In the genomic region with DNA sequence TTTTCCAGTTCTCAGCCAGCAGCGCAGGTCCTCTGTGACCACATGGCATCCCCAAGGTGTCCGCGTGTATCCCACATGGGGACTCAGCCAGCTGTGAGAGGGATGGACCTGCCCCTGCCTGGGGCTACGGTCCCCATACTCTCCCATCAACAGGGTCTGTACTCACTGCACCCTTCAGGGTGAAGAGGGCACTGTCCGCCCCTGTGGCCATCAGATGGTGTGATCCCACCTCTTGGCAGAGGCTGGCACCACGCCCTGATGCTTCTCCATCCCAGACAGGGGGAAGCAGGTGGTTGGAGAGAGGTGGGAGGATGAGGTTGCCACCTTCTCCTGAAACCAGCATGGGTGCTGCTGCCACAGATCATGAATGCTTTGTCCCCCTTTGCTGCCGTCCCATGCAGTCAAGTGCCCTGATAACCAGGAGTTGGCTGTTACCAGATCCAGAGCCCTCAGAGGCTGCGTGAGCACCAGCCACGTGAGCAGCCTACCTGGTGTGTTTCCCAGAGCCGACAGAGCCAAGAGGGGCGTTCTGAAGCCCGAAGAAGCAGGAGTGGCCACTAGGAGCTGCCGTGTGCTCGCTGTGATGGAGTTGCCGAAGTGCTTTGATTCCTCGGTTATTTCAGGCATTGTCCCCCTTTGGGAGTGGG, we compare ENCODE assay signal across 20 cellular contexts.
DNase-seq lines count a peak whose midpoint lies in the region; ATAC-seq and TF ChIP-seq lines count a peak whose summit lies in the region.
"Had no signal": no experiment of that assay in that cellular context is flagged by ENCODE, and none has a peak within 500 bp of the region (broad histone marks: within the 10 kb centered on the region; RNA-seq: fewer than 3 reads in every experiment).

No MANE protein-coding gene starts in this region.

- no peaks in the 10 kb centered on the region for H3K9me3 Mint-ChIP-seq in activated CD4-positive, alpha-beta memory T cell treated with anti-CD3 and anti-CD28 coated beads, Interleukin-2, amount 10 ng/mL, durations not matched to agents 7 days and 5 days
- no peaks in the 10 kb centered on the region for H3K9me3 Mint-ChIP-seq in activated CD4-positive, alpha-beta memory T cell treated with anti-CD3 and anti-CD28 coated beads for 36 hours
- no peaks in the 10 kb centered on the region for H3K9me3 Mint-ChIP-seq in activated CD8-positive, alpha-beta T cell treated with anti-CD3 and anti-CD28 coated beads for 36 hours
- H3K9me3 Mint-ChIP-seq: activated naive CD4-positive, alpha-beta T cell treated with anti-CD3 and anti-CD28 coated beads for 36 hours; natural killer cell treated with Interleukin-12 subunit alpha and Interleukin-12 subunit beta and Interleukin-15 and Interleukin-18, amount 100 ng/mL, for 72 hours had no signal

- H3K4me1 Mint-ChIP-seq in activated CD4-positive, alpha-beta memory T cell treated with anti-CD3 and anti-CD28 coated beads, Interleukin-2, amount 10 ng/mL, durations not matched to agents 7 days and 5 days, result peaks cover 19% of the 10 kb centered on the region
- peaks cover 10% of the 10 kb centered on the region for H3K4me1 Mint-ChIP-seq in activated CD4-positive, alpha-beta memory T cell treated with anti-CD3 and anti-CD28 coated beads for 36 hours (ENCODE audit: low read depth)
- peaks cover 9% of the 10 kb centered on the region for H3K4me1 Mint-ChIP-seq in activated CD8-positive, alpha-beta T cell treated with anti-CD3 and anti-CD28 coated beads for 36 hours (ENCODE audit: low read depth)

- H3K36me3 ChIP-seq in left ventricle myocardium inferior, result no peaks in the 10 kb centered on the region
- H3K36me3 ChIP-seq in BE2C, result no peaks in the 10 kb centered on the region
- H3K36me3 ChIP-seq: MG63, thyroid gland had no signal

- H3K27ac ChIP-seq in VCaP, result no peak overlapping the region
- H3K27ac ChIP-seq in left ventricle myocardium inferior (replicated peaks), result no peak overlapping the region
- H3K27ac ChIP-seq: PC-9, psoas muscle, thyroid gland had no signal

- no peaks in the 10 kb centered on the region for H3K36me3 Mint-ChIP-seq in activated CD4-positive, alpha-beta memory T cell treated with anti-CD3 and anti-CD28 coated beads, Interleukin-2, amount 10 ng/mL, durations not matched to agents 7 days and 5 days (ENCODE audit: low read depth)
- no peaks in the 10 kb centered on the region for H3K36me3 Mint-ChIP-seq in activated CD4-positive, alpha-beta memory T cell treated with anti-CD3 and anti-CD28 coated beads for 36 hours
- no peaks in the 10 kb centered on the region for H3K36me3 Mint-ChIP-seq in activated CD8-positive, alpha-beta T cell treated with anti-CD3 and anti-CD28 coated beads for 36 hours (ENCODE audit: low read depth)
- H3K36me3 Mint-ChIP-seq: CD4-positive, alpha-beta memory T cell had no signal

- H3K4me1 ChIP-seq in left ventricle myocardium inferior (peaks cover 25% of the 10 kb centered on the region), BE2C (no peaks in the 10 kb centered on the region)
- H3K4me1 ChIP-seq: thyroid gland had no signal

- H3K9me3 ChIP-seq in left ventricle myocardium inferior (replicated peaks), result no peaks in the 10 kb centered on the region
- H3K9me3 ChIP-seq in BE2C, result no peaks in the 10 kb centered on the region
- H3K9me3 ChIP-seq: MG63, psoas muscle, thyroid gland had no signal

- CTCF ChIA-PET in activated CD4-positive, alpha-beta memory T cell treated with anti-CD3 and anti-CD28 coated beads, Interleukin-2, amount 10 ng/mL, durations not matched to agents 7 days and 5 days (lab: Charles Lee), result no interaction called here
- CTCF ChIA-PET in activated CD4-positive, alpha-beta memory T cell treated with anti-CD3 and anti-CD28 coated beads for 36 hours (lab: Charles Lee), result no interaction called here
- CTCF ChIA-PET in activated CD8-positive, alpha-beta T cell treated with anti-CD3 and anti-CD28 coated beads for 36 hours (lab: Charles Lee), result interaction anchor here (3.0 kb wide), 1 partner anchor 287 kb away, joined by 8 read pairs; no protein-coding TSS in a partner anchor

- peaks cover 72% of the 10 kb centered on the region for H3K27me3 Mint-ChIP-seq in activated CD4-positive, alpha-beta memory T cell treated with anti-CD3 and anti-CD28 coated beads, Interleukin-2, amount 10 ng/mL, durations not matched to agents 7 days and 5 days
- H3K27me3 Mint-ChIP-seq in activated CD4-positive, alpha-beta memory T cell treated with anti-CD3 and anti-CD28 coated beads for 36 hours, result peaks cover 31% of the 10 kb centered on the region
- peaks cover 8% of the 10 kb centered on the region for H3K27me3 Mint-ChIP-seq in activated CD8-positive, alpha-beta T cell treated with anti-CD3 and anti-CD28 coated beads for 36 hours

- intact Hi-C loops in activated CD4-positive, alpha-beta memory T cell treated with anti-CD3 and anti-CD28 coated beads for 36 hours (cut with micrococcal nuclease), result no loop called here
- intact Hi-C loops in left ventricle myocardium inferior (cut with micrococcal nuclease), result no loop called here
- intact Hi-C loops in activated CD8-positive, alpha-beta T cell treated with anti-CD3 and anti-CD28 coated beads for 36 hours (cut with micrococcal nuclease), result no loop called here

- no peak overlapping the region for H3K27ac Mint-ChIP-seq in activated CD4-positive, alpha-beta memory T cell treated with anti-CD3 and anti-CD28 coated beads, Interleukin-2, amount 10 ng/mL, durations not matched to agents 7 days and 5 days
- no peak overlapping the region for H3K27ac Mint-ChIP-seq in activated CD4-positive, alpha-beta memory T cell treated with anti-CD3 and anti-CD28 coated beads for 36 hours
- no peak overlapping the region for H3K27ac Mint-ChIP-seq in activated CD8-positive, alpha-beta T cell treated with anti-CD3 and anti-CD28 coated beads for 36 hours
- H3K27ac Mint-ChIP-seq: activated CD4-positive, alpha-beta T cell treated with anti-CD3 and anti-CD28 coated beads for 36 hours; activated naive CD4-positive, alpha-beta T cell treated with anti-CD3 and anti-CD28 coated beads for 36 hours; CD4-positive, alpha-beta memory T cell; natural killer cell treated with Interleukin-12 subunit alpha and Interleukin-12 subunit beta and Interleukin-15 and Interleukin-18, amount 100 ng/mL, for 72 hours had no signal

- H3K27me3 ChIP-seq in left ventricle myocardium inferior (ENCODE audit: low read depth) (no peaks in the 10 kb centered on the region), BE2C (no peaks in the 10 kb centered on the region)
- H3K27me3 ChIP-seq: MG63, thyroid gland had no signal

- H3K4me3 ChIP-seq in left ventricle myocardium inferior (no peak overlapping the region), retinal pigment epithelial cell (ENCODE audit: low read length) (no peak overlapping the region), BE2C (ENCODE audit: low read depth, low read length) (no peak overlapping the region)
- H3K4me3 ChIP-seq: MG63, PC-9, psoas muscle, thyroid gland had no signal

- TF ChIP-seq CTCF in VCaP (conservative IDR thresholded peaks at IDR 0.05) (peak; percentile 19), left ventricle myocardium inferior (IDR thresholded peaks at IDR 0.05; ENCODE audit: borderline replicate concordance) (peak; percentile 15), retinal pigment epithelial cell (conservative IDR thresholded peaks at IDR 0.05; ENCODE audit: low read depth, low read length) (peak; percentile 20), BE2C (IDR thresholded peaks at IDR 0.05; ENCODE audit: low read depth, low read length) (no peak)
- TF ChIP-seq CTCF in activated CD8-positive, alpha-beta T cell treated with anti-CD3 and anti-CD28 coated beads for 36 hours (IDR thresholded peaks at IDR 0.05), result no peak

- H3K4me3 Mint-ChIP-seq in activated CD4-positive, alpha-beta memory T cell treated with anti-CD3 and anti-CD28 coated beads, Interleukin-2, amount 10 ng/mL, durations not matched to agents 7 days and 5 days, result no peak overlapping the region
- H3K4me3 Mint-ChIP-seq in activated CD4-positive, alpha-beta memory T cell treated with anti-CD3 and anti-CD28 coated beads for 36 hours, result no peak overlapping the region
- no peak overlapping the region for H3K4me3 Mint-ChIP-seq in activated CD8-positive, alpha-beta T cell treated with anti-CD3 and anti-CD28 coated beads for 36 hours
- H3K4me3 Mint-ChIP-seq: activated CD4-positive, alpha-beta T cell treated with anti-CD3 and anti-CD28 coated beads for 36 hours; activated naive CD4-positive, alpha-beta T cell treated with anti-CD3 and anti-CD28 coated beads for 36 hours; CD4-positive, alpha-beta memory T cell; natural killer cell treated with Interleukin-12 subunit alpha and Interleukin-12 subunit beta and Interleukin-15 and Interleukin-18, amount 100 ng/mL, for 72 hours had no signal

- DNase-seq in activated CD4-positive, alpha-beta memory T cell treated with anti-CD3 and anti-CD28 coated beads, Interleukin-2, amount 10 ng/mL, durations not matched to agents 7 days and 5 days, result peak; percentile 8
- DNase-seq in activated CD4-positive, alpha-beta memory T cell treated with anti-CD3 and anti-CD28 coated beads for 36 hours, result no peak
- DNase-seq in left ventricle myocardium inferior (no peak), retinal pigment epithelial cell (ENCODE audit: low read depth) (no peak), NCI-H1694 (lab: John Stamatoyannopoulos, UW) (no peak), BE2C (no peak)
- DNase-seq in activated CD8-positive, alpha-beta T cell treated with anti-CD3 and anti-CD28 coated beads for 36 hours, result no peak
- DNase-seq: activated CD4-positive, alpha-beta T cell treated with anti-CD3 and anti-CD28 coated beads for 36 hours; activated naive CD4-positive, alpha-beta T cell treated with anti-CD3 and anti-CD28 coated beads for 36 hours; aorta; CD4-positive, alpha-beta memory T cell; DMS53; MG63; NCI-H1930; PC-9; psoas muscle; T1000; thyroid gland had no signal

- ATAC-seq in activated CD8-positive, alpha-beta T cell treated with anti-CD3 and anti-CD28 coated beads for 36 hours, result no peak
- ATAC-seq: activated CD4-positive, alpha-beta T cell treated with anti-CD3 and anti-CD28 coated beads for 36 hours; psoas muscle had no signal

- POLR2A ChIA-PET in activated CD4-positive, alpha-beta memory T cell treated with anti-CD3 and anti-CD28 coated beads, Interleukin-2, amount 10 ng/mL, durations not matched to agents 7 days and 5 days (lab: Charles Lee), result no interaction called here
- POLR2A ChIA-PET in activated CD4-positive, alpha-beta memory T cell treated with anti-CD3 and anti-CD28 coated beads for 36 hours (lab: Charles Lee), result no interaction called here
- POLR2A ChIA-PET in activated CD8-positive, alpha-beta T cell treated with anti-CD3 and anti-CD28 coated beads for 36 hours (lab: Charles Lee), result no interaction called here

Comparison
In these comparisons a context has a peak if more than half of its experiments do, and no peak if none do; other contexts are left out.
1. CTCF ChIP-seq: peak in VCaP (single experiment), left ventricle myocardium inferior (single experiment) and retinal pigment epithelial cell (single experiment); none in activated CD8-positive, alpha-beta T cell treated with anti-CD3 and anti-CD28 coated beads for 36 hours (single experiment) and BE2C (single experiment).